ENCODE assay signal across 8 cellular contexts in the genomic region with DNA sequence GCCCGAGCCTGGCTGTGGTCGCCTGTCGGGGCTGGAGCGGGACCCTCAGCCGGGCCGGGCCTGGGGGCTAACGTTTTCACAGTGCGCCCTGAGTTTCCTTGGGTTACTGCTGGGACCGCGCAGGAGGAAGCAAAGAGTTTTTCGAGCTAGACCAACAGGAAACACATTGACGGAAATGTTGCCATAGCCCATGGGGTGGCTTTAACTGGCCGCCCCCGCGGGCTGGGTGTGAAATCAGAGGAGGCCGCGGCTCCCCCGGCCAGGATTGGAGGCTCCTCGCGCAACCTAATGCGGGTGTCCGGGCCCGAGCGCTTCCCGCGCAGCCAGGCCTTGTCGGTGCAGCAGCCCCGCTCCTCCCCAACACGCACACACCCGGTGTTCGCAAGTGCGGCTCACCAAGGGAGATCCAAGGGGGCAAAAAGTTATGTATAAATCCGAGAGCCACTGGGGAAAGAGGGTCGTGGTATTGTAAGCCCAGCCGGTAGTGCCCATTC. TPM values are rescaled to one million over a fixed set of nuclear protein-coding genes. Genes with fewer than 3 reads are reported as not detected.
DNase-seq lines count a peak whose midpoint lies in the region; ATAC-seq, FAIRE-seq and TF ChIP-seq lines count a peak whose summit lies in the region.

No MANE protein-coding gene starts in this region.

- DNase-seq in activated naive CD4-positive, alpha-beta T cell treated with Interleukin-2 at 50 U/mL for 16 hours: peak; percentile 2
- no peak for DNase-seq in activated naive CD4-positive, alpha-beta T cell (lab: John Stamatoyannopoulos, UW)
- DNase-seq in caudate nucleus (lab: John Stamatoyannopoulos, UW) (peak in 3 of 61 donors; percentile 5 to 21 (median 14)), lung microvascular endothelial cell (ENCODE audit: low read depth in 2 of 2) (peak; percentile 82 to 84), type B pancreatic cell (ENCODE audit: extremely low spot score, unreplicated experiment) (no peak), NCI-H1436 treated with DMSO at 0.1 percent for 48 hours (lab: John Stamatoyannopoulos, UW) (no peak), urothelium cell line (ENCODE audit: low spot score) (no peak)

- peak overlapping the region; percentile 82 for H3K4me3 Mint-ChIP-seq in type B pancreatic cell

- H3K9me3 Mint-ChIP-seq in type B pancreatic cell: peaks cover 4% of the 10 kb centered on the region

- no peak for ATAC-seq in GM21529 (IDR thresholded peaks at IDR 0.05; ENCODE audit: unreplicated experiment)

- H3K27me3 Mint-ChIP-seq in type B pancreatic cell: peaks cover 84% of the 10 kb centered on the region

- TF ChIP-seq CTCF in type B pancreatic cell (conservative IDR thresholded peaks at IDR 0.05): no peak

- H3K27ac Mint-ChIP-seq in type B pancreatic cell: peak overlapping the region; percentile 30

- FAIRE-seq in urothelium cell line (lab: Jason Lieb, UNC): no peak

- H3K4me1 Mint-ChIP-seq in type B pancreatic cell (ENCODE audit: unreplicated experiment): no peaks in the 10 kb centered on the region

- peaks cover 3% of the 10 kb centered on the region for H3K36me3 Mint-ChIP-seq in type B pancreatic cell

- H3K27ac ChIP-seq in caudate nucleus (ENCODE audit: low read depth, low read length): peak overlapping the region; percentile 75

RNA-seq across cellular contexts. Expression of gene HHEX, which starts 1.9 kb away (rescaled TPM):
- total RNA-seq in lung microvascular endothelial cell (38.8 and 62.1 TPM in 2 replicates), type B pancreatic cell (ENCODE audit: low replicate concordance) (6.6 and 6.7 TPM in 2 replicates)

Comparison
In these comparisons a context has a peak if more than half of its experiments do, and no peak if none do; other contexts are left out.
1. DNase-seq: peak in activated naive CD4-positive, alpha-beta T cell treated with Interleukin-2 at 50 U/mL for 16 hours (single experiment) and lung microvascular endothelial cell (2 of 2); none in activated naive CD4-positive, alpha-beta T cell (0 of 4), type B pancreatic cell (single experiment), NCI-H1436 treated with DMSO at 0.1 percent for 48 hours (single experiment) and urothelium cell line (single experiment).